ENCODE assay signal across 18 cellular contexts in genomic region chr20:25533920-25534700, GRCh38. TPM values are rescaled to one million over a fixed set of nuclear protein-coding genes. Genes with fewer than 3 reads are reported as not detected.
DNase-seq lines count a peak whose midpoint lies in the region.
"Had no signal": no experiment of that assay in that cellular context is flagged by ENCODE, and none has a peak within 500 bp of the region (broad histone marks: within the 10 kb centered on the region; RNA-seq: fewer than 3 reads in every experiment).

No MANE protein-coding gene starts in this region.

- no peaks in the 10 kb centered on the region for H3K27me3 ChIP-seq in HUES64 (ENCODE audit: insufficient read depth, low read length)
- H3K27me3 ChIP-seq: thyroid gland had no signal

- peaks cover 6 to 11% of the 10 kb centered on the region in 2 donors for H3K4me1 Mint-ChIP-seq in immature natural killer cell
- H3K4me1 Mint-ChIP-seq: activated CD4-positive, alpha-beta T cell treated with anti-CD3 and anti-CD28 coated beads, Interleukin-2, amount 10 ng/mL, durations not matched to agents 24 days and 14 days had no signal

- no peak overlapping the region for H3K4me3 ChIP-seq in HUES64 (ENCODE audit: low read length)
- H3K4me3 ChIP-seq: thyroid gland had no signal

- no peak overlapping the region for H3K4me3 Mint-ChIP-seq in immature natural killer cell
- H3K4me3 Mint-ChIP-seq: activated CD4-positive, alpha-beta T cell treated with anti-CD3 and anti-CD28 coated beads, Interleukin-2, amount 10 ng/mL, durations not matched to agents 24 days and 14 days had no signal

- no peaks in the 10 kb centered on the region for H3K9me3 ChIP-seq in HUES64 (ENCODE audit: insufficient read depth, low read depth, low read length)
- H3K9me3 ChIP-seq: thyroid gland had no signal

- no peak overlapping the region for H3K9ac ChIP-seq in HUES64 (ENCODE audit: low read depth, low read length)

- peaks cover 0 to 7% (median 1%) of the 10 kb centered on the region in 6 donors for H3K9me3 Mint-ChIP-seq in immature natural killer cell
- H3K9me3 Mint-ChIP-seq: activated CD4-positive, alpha-beta T cell treated with anti-CD3 and anti-CD28 coated beads, Interleukin-2, amount 10 ng/mL, durations not matched to agents 24 days and 14 days had no signal

- H3K27ac Mint-ChIP-seq in immature natural killer cell = peak overlapping the region in 5 of 6 donors; percentile 43 to 74 (median 63)
- H3K27ac Mint-ChIP-seq: activated CD4-positive, alpha-beta T cell treated with anti-CD3 and anti-CD28 coated beads, Interleukin-2, amount 10 ng/mL, durations not matched to agents 24 days and 14 days had no signal

- 84% methylated on average over 4 of the region's 4 CpGs for WGBS in HUES64

- in situ Hi-C loops in KBM-7 (cut with MboI; ENCODE audit: low pct_unique_long_range_greater_than_20kb, low sequenced_read_pairs) = no loop called here

- no peaks in the 10 kb centered on the region for H3K36me3 ChIP-seq in HUES64 (ENCODE audit: insufficient read depth, low read length)
- H3K36me3 ChIP-seq: thyroid gland had no signal

- peaks cover 36% of the 10 kb centered on the region for H3K4me1 ChIP-seq in HUES64 (ENCODE audit: insufficient read depth, low read length)

- 0 out of 2 replicates have a peak overlapping the region, but pooled peaks have one; percentile 0 for H3K27ac ChIP-seq in HUES64 (ENCODE audit: low read depth, low read length)

- DNase-seq in cerebellar cortex (ENCODE audit: low spot score) = peak; percentile 22
- peak in 2 of 3 donors; percentile 11 to 19 for DNase-seq in immature natural killer cell
- peak; percentile 38 for DNase-seq in superior temporal gyrus (ENCODE audit: extremely low spot score)
- DNase-seq in kidney tubule cell (ENCODE audit: low spot score) = no peak
- DNase-seq in stimulated activated CD4-positive, alpha-beta T cell treated with anti-CD3 and anti-CD28 coated beads, Interleukin-1b, Interleukin-23, amount 100 ng/mL, for 48 hours = no peak
- DNase-seq in KBM-7 = no peak
- DNase-seq: activated CD4-positive, alpha-beta T cell treated with anti-CD3 and anti-CD28 coated beads, Interleukin-2, amount 10 ng/mL, durations not matched to agents 24 days and 14 days; activated effector memory CD4-positive, alpha-beta T cell treated with Interleukin-2 at 50 U/mL for 16 hours; AML-193; central memory CD4-positive, alpha-beta T cell; DND-41; effector CD8-positive, alpha-beta T cell; NCI-H1105; NCI-H2107; NCI-H524; SW 1271; thyroid gland had no signal

- no peaks in the 10 kb centered on the region for H3K27me3 Mint-ChIP-seq in immature natural killer cell (ENCODE audit: low read depth in 3 of 3)

- peaks cover 0 to 3% (median 3%) of the 10 kb centered on the region in 3 donors for H3K36me3 Mint-ChIP-seq in immature natural killer cell

RNA-seq across cellular contexts. Expression of gene NINL, which starts 51.2 kb away (rescaled TPM):
- polyA plus RNA-seq in HUES64 (2013, experiment 1 of 2) = 15.0 TPM
- 20.4 TPM for polyA plus RNA-seq in HUES64 (2013, experiment 2 of 2)
- under 1 TPM in 2 of 3 donors, not detected in 1; 0.19 to 0.77 TPM for polyA plus RNA-seq in immature natural killer cell

Comparison
In these comparisons a context has a peak if more than half of its experiments do, and no peak if none do; other contexts are left out.
1. DNase-seq: peak in cerebellar cortex (single experiment), immature natural killer cell (2 of 3) and superior temporal gyrus (single experiment); none in kidney tubule cell (single experiment), stimulated activated CD4-positive, alpha-beta T cell treated with anti-CD3 and anti-CD28 coated beads, Interleukin-1b, Interleukin-23, amount 100 ng/mL, for 48 hours (single experiment) and KBM-7 (single experiment).